ENCODE assay signal across 10 cellular contexts in the genomic region with DNA sequence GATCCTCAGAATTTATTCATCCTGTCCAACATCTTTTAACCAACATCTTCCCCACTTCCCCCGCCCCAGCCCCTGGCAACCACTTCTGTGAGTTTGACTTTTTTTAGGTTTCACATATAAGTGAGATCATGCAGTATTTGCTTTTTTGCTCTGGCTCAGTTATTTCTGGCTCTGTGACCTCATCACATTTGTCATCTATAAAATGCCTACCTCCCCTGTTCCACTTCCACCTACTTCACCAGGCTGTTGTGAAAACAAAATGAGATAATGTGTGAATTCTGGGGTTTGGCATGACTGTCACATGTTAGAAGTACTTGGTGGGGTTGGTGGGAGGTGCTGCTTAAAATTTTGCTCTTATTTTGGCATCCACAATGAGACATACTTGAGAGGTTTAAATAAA. TPM values are rescaled to one million over a fixed set of nuclear protein-coding genes. Genes with fewer than 3 reads are reported as not detected.
A peak's percentile ranks its signal among the peaks of the same experiment; 100 is the strongest.
DNase-seq lines count a peak whose midpoint lies in the region; ATAC-seq and TF ChIP-seq lines count a peak whose summit lies in the region.
"Had no signal": no experiment of that assay in that cellular context is flagged by ENCODE, and none has a peak within 500 bp of the region (broad histone marks: within the 10 kb centered on the region; RNA-seq: fewer than 3 reads in every experiment).

No MANE protein-coding gene starts in this region.

- no peaks in the 10 kb centered on the region for H3K36me3 ChIP-seq in BE2C

- DNase-seq in EL (peak; percentile 42), M059J (ENCODE audit: low read depth) (peak; percentile 37), fibroblast of peridontal ligament (ENCODE audit: extremely low read depth) (peak; percentile 39), BE2C (no peak), RPMI8226 (no peak), COLO829 (ENCODE audit: low spot score) (no peak), HuH-7 (ENCODE audit: low spot score) (no peak)
- DNase-seq: NCI-H2081 had no signal

- ATAC-seq in GM19452 (IDR thresholded peaks at IDR 0.05; ENCODE audit: unreplicated experiment) = peak; percentile 44

- TF ChIP-seq CTCF in BE2C (IDR thresholded peaks at IDR 0.05; ENCODE audit: low read depth, low read length) = no peak

- peaks cover 9% of the 10 kb centered on the region for H3K4me1 ChIP-seq in BE2C
- H3K4me1 ChIP-seq: parathyroid adenoma had no signal

- no peaks in the 10 kb centered on the region for H3K9me3 ChIP-seq in BE2C

- no peak overlapping the region for H3K4me3 ChIP-seq in BE2C (ENCODE audit: low read depth, low read length)

- no peaks in the 10 kb centered on the region for H3K27me3 ChIP-seq in BE2C

RNA-seq across cellular contexts. Expression of a gene that starts 18.4 kb away (rescaled TPM):
- total RNA-seq in M059J (2014; rRNA removed; shearing (Covaris generic)) = 4.2 and 5.2 TPM in 2 replicates
- polyA plus RNA-seq in BE2C (2012; ENCODE audit: insufficient read depth, insufficient read length, low read depth) = 10.9 TPM

Comparison
In these comparisons a context has a peak if more than half of its experiments do, and no peak if none do; other contexts are left out.
1. DNase-seq: peak in EL (single experiment), M059J (single experiment) and fibroblast of peridontal ligament (single experiment); none in BE2C (single experiment), RPMI8226 (single experiment), COLO829 (single experiment) and HuH-7 (single experiment).